1 cellular context compared by ENCODE assay signal in the genomic region with DNA sequence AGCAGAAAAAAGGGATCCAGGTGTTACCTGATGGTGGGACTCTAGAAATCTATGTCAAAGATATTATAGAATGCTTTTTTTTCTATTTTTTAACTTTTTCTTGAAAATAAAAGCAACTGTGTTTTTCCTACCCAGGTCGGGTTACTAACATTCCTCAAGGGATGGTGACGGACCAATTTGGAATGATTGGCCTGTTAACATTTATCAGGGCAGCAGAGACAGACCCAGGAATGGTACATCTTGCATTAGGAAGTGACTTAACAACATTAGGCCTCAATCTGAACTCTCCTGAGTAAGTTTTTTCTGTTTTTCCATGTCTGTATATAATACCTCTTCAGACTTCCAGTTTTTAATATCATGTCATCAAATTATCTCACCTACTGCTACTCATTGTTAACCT.
TF ChIP-seq lines count a peak whose summit lies in the region.

No MANE protein-coding gene starts in this region.

TF ChIP-seq in SK-N-SH, 30 proteins besides CTCF, POLR2A, EP300 and RAD21 (continued from another document):
- TF ChIP-seq, protein P1, sequence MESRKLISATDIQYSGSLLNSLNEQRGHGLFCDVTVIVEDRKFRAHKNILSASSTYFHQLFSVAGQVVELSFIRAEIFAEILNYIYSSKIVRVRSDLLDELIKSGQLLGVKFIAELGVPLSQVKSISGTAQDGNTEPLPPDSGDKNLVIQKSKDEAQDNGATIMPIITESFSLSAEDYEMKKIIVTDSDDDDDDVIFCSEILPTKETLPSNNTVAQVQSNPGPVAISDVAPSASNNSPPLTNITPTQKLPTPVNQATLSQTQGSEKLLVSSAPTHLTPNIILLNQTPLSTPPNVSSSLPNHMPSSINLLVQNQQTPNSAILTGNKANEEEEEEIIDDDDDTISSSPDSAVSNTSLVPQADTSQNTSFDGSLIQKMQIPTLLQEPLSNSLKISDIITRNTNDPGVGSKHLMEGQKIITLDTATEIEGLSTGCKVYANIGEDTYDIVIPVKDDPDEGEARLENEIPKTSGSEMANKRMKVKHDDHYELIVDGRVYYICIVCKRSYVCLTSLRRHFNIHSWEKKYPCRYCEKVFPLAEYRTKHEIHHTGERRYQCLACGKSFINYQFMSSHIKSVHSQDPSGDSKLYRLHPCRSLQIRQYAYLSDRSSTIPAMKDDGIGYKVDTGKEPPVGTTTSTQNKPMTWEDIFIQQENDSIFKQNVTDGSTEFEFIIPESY (IDR thresholded peaks at IDR 0.05; ENCODE audit: borderline replicate concordance, low read depth): no peak
- TF ChIP-seq JUND (IDR thresholded peaks at IDR 0.05) (no peak), USF1 (IDR thresholded peaks at IDR 0.05; ENCODE audit: borderline replicate concordance, low read depth) (no peak), MAX (IDR thresholded peaks at IDR 0.05; ENCODE audit: low read depth) (no peak), TCF12 (IDR thresholded peaks at IDR 0.05) (no peak), EZH2phosphoT487 (IDR thresholded peaks at IDR 0.05; ENCODE audit: borderline replicate concordance, low read depth) (no peak), USF2 (IDR thresholded peaks at IDR 0.05; ENCODE audit: borderline replicate concordance, low read depth, low read length) (no peak), YY1 (IDR thresholded peaks at IDR 0.05; ENCODE audit: low read depth) (no peak)
